In the genomic region with DNA sequence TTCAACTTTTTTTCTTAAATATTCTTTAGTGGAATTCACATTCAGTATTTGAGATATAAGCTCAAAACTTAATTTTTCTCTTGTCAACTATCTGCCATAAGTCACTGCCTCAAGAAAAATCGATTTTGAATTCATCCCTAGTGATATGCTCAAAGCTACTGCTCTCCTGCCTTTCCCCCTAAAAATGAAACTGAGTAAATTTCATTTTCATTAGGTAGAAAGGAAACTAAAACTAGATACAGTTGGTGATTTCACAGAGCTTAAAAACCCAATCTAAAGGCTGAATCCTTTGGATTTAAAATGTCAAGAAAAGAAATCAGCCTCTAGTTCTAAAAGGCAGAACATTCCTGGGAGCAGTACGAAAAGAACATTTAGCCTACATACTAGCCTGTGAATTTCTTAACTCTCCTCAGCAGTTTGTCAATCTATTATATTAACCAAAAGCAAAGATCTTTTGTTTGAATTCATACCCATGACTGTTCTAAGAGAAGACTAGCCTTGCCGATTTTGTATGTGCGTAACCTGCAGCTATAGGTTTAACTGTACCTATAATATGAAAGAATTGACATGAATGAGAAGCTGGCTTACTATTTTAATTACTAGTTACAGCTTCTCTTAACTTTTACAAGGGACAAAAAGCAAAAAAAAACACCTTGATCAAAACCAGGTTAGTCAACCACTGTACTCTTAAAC, we compare ENCODE assay signal across 22 cellular contexts. TPM values are rescaled to one million over a fixed set of nuclear protein-coding genes. Genes with fewer than 3 reads are reported as not detected.
DNase-seq lines count a peak whose midpoint lies in the region; ATAC-seq and TF ChIP-seq lines count a peak whose summit lies in the region.
"Had no signal": no experiment of that assay in that cellular context is flagged by ENCODE, and none has a peak within 500 bp of the region (broad histone marks: within the 10 kb centered on the region; RNA-seq: fewer than 3 reads in every experiment).

No MANE protein-coding gene starts in this region.

- H3K9me3 Mint-ChIP-seq in activated naive CD4-positive, alpha-beta T cell treated with anti-CD3 and anti-CD28 coated beads for 36 hours = no peaks in the 10 kb centered on the region
- no peaks in the 10 kb centered on the region for H3K9me3 Mint-ChIP-seq in activated T-helper 1 cell treated with anti-CD3 and anti-CD28 coated beads, Interleukin-12 subunit alpha, Interleukin-12 subunit beta, Interleukin-2, Interleukin-4 antibody, amounts not matched to agents 30 ng/mL and 10 ng/mL and 1 ng/mL, durations not matched to agents 14 hours and 24 hours and 36 hours
- no peaks in the 10 kb centered on the region for H3K9me3 Mint-ChIP-seq in stimulated activated memory B cell treated with anti-CD40 and anti-IgM and Interleukin-4, amounts not matched to agents 10 μg/mL and 1 μg/mL and 100 μg/mL, for 72 hours

- H3K27ac ChIP-seq in tibial nerve = no peak overlapping the region
- H3K27ac ChIP-seq in uterus = no peak overlapping the region
- H3K27ac ChIP-seq: prostate gland, vagina had no signal

- intact Hi-C loops in activated naive CD4-positive, alpha-beta T cell treated with anti-CD3 and anti-CD28 coated beads for 36 hours (cut with micrococcal nuclease) = no loop called here
- intact Hi-C loops in activated T-helper 1 cell treated with anti-CD3 and anti-CD28 coated beads, Interleukin-12 subunit alpha, Interleukin-12 subunit beta, Interleukin-2, Interleukin-4 antibody, amounts not matched to agents 30 ng/mL and 10 ng/mL and 1 ng/mL, durations not matched to agents 14 hours and 24 hours and 36 hours (cut with micrococcal nuclease) = no loop called here
- intact Hi-C loops in uterus (cut with DNase I; ENCODE audit: low total_unique reads) = no loop called here

- H3K4me3 ChIP-seq in tibial nerve (no peak overlapping the region), uterus (no peak overlapping the region)
- H3K4me3 ChIP-seq: prostate gland, spleen, vagina had no signal

- H3K9me3 ChIP-seq in tibial nerve = no peaks in the 10 kb centered on the region
- no peaks in the 10 kb centered on the region for H3K9me3 ChIP-seq in uterus
- H3K9me3 ChIP-seq: Caco-2, prostate gland, SK-N-SH, spleen, vagina had no signal

- TF ChIP-seq CTCF in tibial nerve (IDR thresholded peaks at IDR 0.05) = no peak
- no peak for TF ChIP-seq CTCF in uterus (IDR thresholded peaks at IDR 0.05)

- no peak overlapping the region for H3K4me3 Mint-ChIP-seq in activated naive CD4-positive, alpha-beta T cell treated with anti-CD3 and anti-CD28 coated beads for 36 hours
- H3K4me3 Mint-ChIP-seq in activated T-helper 1 cell treated with anti-CD3 and anti-CD28 coated beads, Interleukin-12 subunit alpha, Interleukin-12 subunit beta, Interleukin-2, Interleukin-4 antibody, amounts not matched to agents 30 ng/mL and 10 ng/mL and 1 ng/mL, durations not matched to agents 14 hours and 24 hours and 36 hours = peak overlapping the region; percentile 51
- no peak overlapping the region for H3K4me3 Mint-ChIP-seq in stimulated activated memory B cell treated with anti-CD40 and anti-IgM and Interleukin-4, amounts not matched to agents 10 μg/mL and 1 μg/mL and 100 μg/mL, for 72 hours

- H3K36me3 ChIP-seq in tibial nerve (peaks cover 0 to 31% (median 0%) of the 10 kb centered on the region in 3 donors), uterus (no peaks in the 10 kb centered on the region)
- H3K36me3 ChIP-seq: prostate gland, vagina had no signal

- peak; percentile 51 for ATAC-seq in GM21723 (IDR thresholded peaks at IDR 0.05; ENCODE audit: unreplicated experiment)
- ATAC-seq in stimulated activated memory B cell treated with anti-CD40 and anti-IgM and Interleukin-4, amounts not matched to agents 10 μg/mL and 1 μg/mL and 100 μg/mL, for 72 hours = no peak
- ATAC-seq: left cardiac atrium, PC-3 had no signal

- 80 to 82% methylated on average over 4 of the region's 4 CpGs for WGBS in tibial nerve, 2 donors

- no peaks in the 10 kb centered on the region for H3K27me3 Mint-ChIP-seq in activated naive CD4-positive, alpha-beta T cell treated with anti-CD3 and anti-CD28 coated beads for 36 hours (ENCODE audit: low read depth)
- H3K27me3 Mint-ChIP-seq in activated T-helper 1 cell treated with anti-CD3 and anti-CD28 coated beads, Interleukin-12 subunit alpha, Interleukin-12 subunit beta, Interleukin-2, Interleukin-4 antibody, amounts not matched to agents 30 ng/mL and 10 ng/mL and 1 ng/mL, durations not matched to agents 14 hours and 24 hours and 36 hours (ENCODE audit: insufficient read depth) = no peaks in the 10 kb centered on the region
- H3K27me3 Mint-ChIP-seq in stimulated activated memory B cell treated with anti-CD40 and anti-IgM and Interleukin-4, amounts not matched to agents 10 μg/mL and 1 μg/mL and 100 μg/mL, for 72 hours = no peaks in the 10 kb centered on the region

- TF ChIP-seq POLR2A in tibial nerve (IDR thresholded peaks at IDR 0.05) (no peak), uterus (IDR thresholded peaks at IDR 0.05) (no peak)

- peaks cover 18% of the 10 kb centered on the region for H3K4me1 Mint-ChIP-seq in activated naive CD4-positive, alpha-beta T cell treated with anti-CD3 and anti-CD28 coated beads for 36 hours (ENCODE audit: low read depth)
- H3K4me1 Mint-ChIP-seq in activated T-helper 1 cell treated with anti-CD3 and anti-CD28 coated beads, Interleukin-12 subunit alpha, Interleukin-12 subunit beta, Interleukin-2, Interleukin-4 antibody, amounts not matched to agents 30 ng/mL and 10 ng/mL and 1 ng/mL, durations not matched to agents 14 hours and 24 hours and 36 hours (ENCODE audit: low read depth) = peaks cover 27% of the 10 kb centered on the region
- H3K4me1 Mint-ChIP-seq in stimulated activated memory B cell treated with anti-CD40 and anti-IgM and Interleukin-4, amounts not matched to agents 10 μg/mL and 1 μg/mL and 100 μg/mL, for 72 hours = peaks cover 9% of the 10 kb centered on the region

- peaks cover 5% of the 10 kb centered on the region for H3K36me3 Mint-ChIP-seq in activated naive CD4-positive, alpha-beta T cell treated with anti-CD3 and anti-CD28 coated beads for 36 hours (ENCODE audit: low read depth)
- H3K36me3 Mint-ChIP-seq in activated T-helper 1 cell treated with anti-CD3 and anti-CD28 coated beads, Interleukin-12 subunit alpha, Interleukin-12 subunit beta, Interleukin-2, Interleukin-4 antibody, amounts not matched to agents 30 ng/mL and 10 ng/mL and 1 ng/mL, durations not matched to agents 14 hours and 24 hours and 36 hours (ENCODE audit: low read depth) = peaks cover 23% of the 10 kb centered on the region
- H3K36me3 Mint-ChIP-seq in stimulated activated memory B cell treated with anti-CD40 and anti-IgM and Interleukin-4, amounts not matched to agents 10 μg/mL and 1 μg/mL and 100 μg/mL, for 72 hours = peaks cover 8% of the 10 kb centered on the region

- H3K27ac Mint-ChIP-seq in activated naive CD4-positive, alpha-beta T cell treated with anti-CD3 and anti-CD28 coated beads for 36 hours = peak overlapping the region; percentile 75
- H3K27ac Mint-ChIP-seq in activated T-helper 1 cell treated with anti-CD3 and anti-CD28 coated beads, Interleukin-12 subunit alpha, Interleukin-12 subunit beta, Interleukin-2, Interleukin-4 antibody, amounts not matched to agents 30 ng/mL and 10 ng/mL and 1 ng/mL, durations not matched to agents 14 hours and 24 hours and 36 hours = peak overlapping the region; percentile 40
- H3K27ac Mint-ChIP-seq in stimulated activated memory B cell treated with anti-CD40 and anti-IgM and Interleukin-4, amounts not matched to agents 10 μg/mL and 1 μg/mL and 100 μg/mL, for 72 hours = peak overlapping the region; percentile 62

- DNase-seq in activated naive CD4-positive, alpha-beta T cell treated with anti-CD3 and anti-CD28 coated beads for 36 hours = no peak
- DNase-seq in activated naive CD4-positive, alpha-beta T cell (lab: John Stamatoyannopoulos, UW) = no peak
- DNase-seq in activated T-helper 1 cell treated with anti-CD3 and anti-CD28 coated beads, Interleukin-12 subunit alpha, Interleukin-12 subunit beta, Interleukin-2, Interleukin-4 antibody, amounts not matched to agents 30 ng/mL and 10 ng/mL and 1 ng/mL, durations not matched to agents 14 hours and 24 hours and 36 hours (ENCODE audit: low spot score) = no peak
- DNase-seq in tibial nerve (ENCODE audit: low spot score in 2 of 2) (no peak), NCI-H524 (lab: John Stamatoyannopoulos, UW) (no peak), uterus (no peak)
- DNase-seq: activated CD8-positive, alpha-beta memory T cell treated with anti-CD3 and anti-CD28 coated beads, Interleukin-2, amount 50 U/mL, for 48 hours; amygdala; Caco-2; cerebellar nuclear complex; foreskin fibroblast; left cardiac atrium; NCI-H1930; NCI-H510A; PC-3; SK-N-SH; spleen; stimulated activated naive CD4-positive, alpha-beta T cell treated with Interleukin-2 at 50 U/mL for 16 hours had no signal

- CTCF ChIA-PET in activated naive CD4-positive, alpha-beta T cell treated with anti-CD3 and anti-CD28 coated beads for 36 hours (lab: Charles Lee) = interaction anchor here (0.6 to 3.9 kb wide), 9 partner anchors 8 to 419 kb away, joined by 3 to 18 read pairs (median 6); no protein-coding TSS in a partner anchor

- no peaks in the 10 kb centered on the region for H3K27me3 ChIP-seq in tibial nerve
- no peaks in the 10 kb centered on the region for H3K27me3 ChIP-seq in uterus
- H3K27me3 ChIP-seq: spleen, vagina had no signal

- no peak for TF ChIP-seq EP300 in tibial nerve (IDR thresholded peaks at IDR 0.05)

- H3K4me1 ChIP-seq in tibial nerve = peaks cover 4 to 12% (median 8%) of the 10 kb centered on the region in 4 donors
- no peaks in the 10 kb centered on the region for H3K4me1 ChIP-seq in uterus

RNA-seq across cellular contexts. Expression of gene FAM53B, which starts 4.9 kb away (rescaled TPM):
- total RNA-seq in activated naive CD4-positive, alpha-beta T cell treated with anti-CD3 and anti-CD28 coated beads for 36 hours = 10 to 100 TPM; 11.8 to 11.9 TPM
- 31.8 and 32.7 TPM in 2 replicates for total RNA-seq in activated T-helper 1 cell treated with anti-CD3 and anti-CD28 coated beads, Interleukin-12 subunit alpha, Interleukin-12 subunit beta, Interleukin-2, Interleukin-4 antibody, amounts not matched to agents 30 ng/mL and 10 ng/mL and 1 ng/mL, durations not matched to agents 14 hours and 24 hours and 36 hours
- total RNA-seq in tibial nerve (10 to 100 TPM; 60.8 to 84.8 (median 78.8) TPM), uterus (10 to 100 TPM; 10.9 to 94.3 (median 67.8) TPM)

RNA-seq across cellular contexts. Expression of gene EEF1AKMT2, which starts 42.6 kb away (rescaled TPM):
- total RNA-seq in activated naive CD4-positive, alpha-beta T cell treated with anti-CD3 and anti-CD28 coated beads for 36 hours = 10 to 100 TPM; 22.5 to 25.5 TPM
- 20.5 and 21.3 TPM in 2 replicates for total RNA-seq in activated T-helper 1 cell treated with anti-CD3 and anti-CD28 coated beads, Interleukin-12 subunit alpha, Interleukin-12 subunit beta, Interleukin-2, Interleukin-4 antibody, amounts not matched to agents 30 ng/mL and 10 ng/mL and 1 ng/mL, durations not matched to agents 14 hours and 24 hours and 36 hours
- total RNA-seq in tibial nerve (10 to 100 TPM; 10.0 to 18.4 (median 13.2) TPM), uterus (10 to 100 TPM; 17.9 to 60.6 (median 40.7) TPM)

RNA-seq across cellular contexts. Expression of gene ABRAXAS2, which starts 52.5 kb away (rescaled TPM):
- total RNA-seq in activated naive CD4-positive, alpha-beta T cell treated with anti-CD3 and anti-CD28 coated beads for 36 hours = 10 to 100 TPM; 16.6 to 17.9 TPM
- 21.2 and 22.8 TPM in 2 replicates for total RNA-seq in activated T-helper 1 cell treated with anti-CD3 and anti-CD28 coated beads, Interleukin-12 subunit alpha, Interleukin-12 subunit beta, Interleukin-2, Interleukin-4 antibody, amounts not matched to agents 30 ng/mL and 10 ng/mL and 1 ng/mL, durations not matched to agents 14 hours and 24 hours and 36 hours
- 10 to 100 TPM in 3 of 4 donors, 1 to 10 TPM in 1; 9.8 to 14.2 (median 12.1) TPM for total RNA-seq in tibial nerve
- total RNA-seq in uterus = 10 to 100 TPM in 3 of 4 donors, 1 to 10 TPM in 1; 3.8 to 36.6 (median 19.9) TPM
